37 cellular contexts compared by ENCODE assay signal in the genomic region with DNA sequence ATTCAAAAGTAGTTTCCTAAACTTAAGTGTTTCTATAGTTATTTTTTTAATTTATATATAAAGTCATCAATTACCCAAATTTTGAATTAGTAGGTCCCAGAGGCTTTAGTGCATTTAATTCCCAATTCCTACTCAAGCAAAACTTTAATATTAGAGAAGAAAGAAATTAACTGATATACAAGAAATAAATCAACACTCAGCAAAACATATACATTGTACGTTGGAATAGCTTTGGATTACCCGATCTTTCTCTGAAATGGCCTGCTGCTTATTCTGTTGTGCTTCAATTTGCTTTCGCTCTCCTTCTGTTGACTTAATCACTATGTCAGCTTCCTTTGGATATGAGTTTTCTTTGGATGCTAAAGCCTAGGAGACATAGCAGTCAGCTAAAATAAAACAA. TPM values are rescaled to one million over a fixed set of nuclear protein-coding genes. Genes with fewer than 3 reads are reported as not detected.
A peak's percentile ranks its signal among the peaks of the same experiment; 100 is the strongest.
DNase-seq lines count a peak whose midpoint lies in the region; ATAC-seq, FAIRE-seq and TF ChIP-seq lines count a peak whose summit lies in the region.
"Had no signal": no experiment of that assay in that cellular context is flagged by ENCODE, and none has a peak within 500 bp of the region (broad histone marks: within the 10 kb centered on the region; RNA-seq: fewer than 3 reads in every experiment).

No MANE protein-coding gene starts in this region.

- POLR2A ChIA-PET in HepG2 (lab: Yijun Ruan, JAX) (no interaction called here), A549 (lab: Yijun Ruan, JAX) (no interaction called here), K562 (lab: Yijun Ruan, JAX) (no interaction called here)

- H3K9me3 Mint-ChIP-seq in activated naive CD4-positive, alpha-beta T cell treated with anti-CD3 and anti-CD28 coated beads, Interleukin-2, amount 50 U/mL, for 24 hours = no peaks in the 10 kb centered on the region
- no peaks in the 10 kb centered on the region for H3K9me3 Mint-ChIP-seq in activated naive CD4-positive, alpha-beta T cell treated with anti-CD3 and anti-CD28 coated beads, Interleukin-2, amount 50 U/mL, for 72 hours
- H3K9me3 Mint-ChIP-seq in HFFc6 = no peaks in the 10 kb centered on the region
- H3K9me3 Mint-ChIP-seq: CD4-positive, alpha-beta memory T cell; CD4-positive, alpha-beta T cell; CD4-positive, CD25-positive, alpha-beta regulatory T cell; CD8-positive, alpha-beta memory T cell; CD8-positive, alpha-beta T cell had no signal

- H3K9ac ChIP-seq in HepG2 (ENCODE audit: insufficient read depth, low read depth, low read length) (no peak overlapping the region), K562 (ENCODE audit: insufficient read depth in 1 of 2, low read depth in 2 of 2, low read length in 2 of 2) (no peak overlapping the region)
- H3K9ac ChIP-seq: BLaER1; BLaER1 treated with 17β-estradiol and CSF1 and Interleukin-3, amounts not matched to agents 10 nM and 100 nM had no signal

- H3K36me3 Mint-ChIP-seq in activated naive CD4-positive, alpha-beta T cell treated with anti-CD3 and anti-CD28 coated beads, Interleukin-2, amount 50 U/mL, for 24 hours = peaks cover 19% of the 10 kb centered on the region
- peaks cover 9 to 10% of the 10 kb centered on the region in 2 donors for H3K36me3 Mint-ChIP-seq in activated naive CD4-positive, alpha-beta T cell treated with anti-CD3 and anti-CD28 coated beads, Interleukin-2, amount 50 U/mL, for 72 hours
- peaks cover 15% of the 10 kb centered on the region for H3K36me3 Mint-ChIP-seq in HFFc6 (ENCODE audit: low read depth)

- BruUV-seq in HepG2 (replicated peaks; lab: Mats Ljungman, UMichigan) (no TSS peak), K562 (replicated peaks; lab: Mats Ljungman, UMichigan) (no TSS peak)

- H3K9me1 ChIP-seq in K562 (ENCODE audit: control insufficient read depth, insufficient read depth, low read length) = no peaks in the 10 kb centered on the region

- FAIRE-seq in HepG2 (lab: Jason Lieb, UNC) (no peak), A549 (lab: Jason Lieb, UNC) (peak; percentile 49), K562 (lab: Jason Lieb, UNC) (no peak)
- FAIRE-seq: D721Med had no signal

- H4K20me1 ChIP-seq in HepG2 (ENCODE audit: insufficient read depth, low read length) (no peaks in the 10 kb centered on the region), K562 (replicated peaks; ENCODE audit: control insufficient read depth, insufficient read depth, low read length) (no peaks in the 10 kb centered on the region)
- H4K20me1 ChIP-seq: BLaER1 had no signal

- no peak for TF ChIP-seq CTCF in HepG2 (CRISPR knock-in tag; IDR thresholded peaks at IDR 0.05)
- TF ChIP-seq CTCF in right lobe of liver (IDR thresholded peaks at IDR 0.05) = no peak
- TF ChIP-seq CTCF in A549 (IDR thresholded peaks at IDR 0.05) = no peak
- no peak for TF ChIP-seq CTCF in K562 (IDR thresholded peaks at IDR 0.05 in 2 of 3, conservative IDR thresholded peaks at IDR 0.05 in 1 of 3; ENCODE audit: insufficient read depth in 2 of 3, low read depth in 1 of 3, low read length in 3 of 3)
- no peak for TF ChIP-seq CTCF in HFFc6 (IDR thresholded peaks at IDR 0.05)

- CTCF ChIA-PET in HepG2 (lab: Yijun Ruan, JAX; ENCODE audit: low intra/inter-chr PET ratio, low total read pairs) = interaction anchor here (2.8 kb wide), 1 partner anchor 36 kb away, joined by 28 read pairs; no protein-coding TSS in a partner anchor
- CTCF ChIA-PET in A549 (lab: Yijun Ruan, JAX) = interaction anchor here (0.7 to 5.6 kb wide), 15 partner anchors 14 to 655 kb away, joined by 3 to 47 read pairs (median 4); a partner anchor contains a TSS
- CTCF ChIA-PET in K562 (lab: Yijun Ruan, JAX; ENCODE audit: low intra/inter-chr PET ratio) = interaction anchor here (2.3 kb wide), 1 partner anchor 655 kb away, joined by 13 read pairs; no protein-coding TSS in a partner anchor

- H3K27me3 ChIP-seq in HepG2 (ENCODE audit: control insufficient read depth in 1 of 2, insufficient read depth in 2 of 2, low read length in 2 of 2) (no peaks in the 10 kb centered on the region), right lobe of liver (no peaks in the 10 kb centered on the region), K562 (ENCODE audit: control insufficient read depth in 2 of 2, insufficient read depth in 2 of 2, low read length in 2 of 2) (no peaks in the 10 kb centered on the region)
- H3K27me3 ChIP-seq: BE2C; BLaER1; BLaER1 treated with 17β-estradiol and CSF1 and Interleukin-3, amounts not matched to agents 10 nM and 100 nM had no signal

- no peak for TF ChIP-seq POLR2A in HepG2 (IDR thresholded peaks at IDR 0.05; ENCODE audit: insufficient read depth in 1 of 2, low read depth in 2 of 2, low read length in 2 of 2)
- no peak for TF ChIP-seq POLR2A in right lobe of liver (IDR thresholded peaks at IDR 0.05)
- no peak for TF ChIP-seq POLR2A in A549 (IDR thresholded peaks at IDR 0.05; ENCODE audit: low read length)
- no peak for TF ChIP-seq POLR2A in K562 (conservative IDR thresholded peaks at IDR 0.05)

- H3K4me1 ChIP-seq in HepG2 (ENCODE audit: insufficient read depth, low read length) (no peaks in the 10 kb centered on the region), right lobe of liver (no peaks in the 10 kb centered on the region), A549 (peaks cover 3% of the 10 kb centered on the region; the same call in 1 of the 3 replicates), K562 (replicated peaks in 1 of 2; ENCODE audit: control insufficient read depth in 2 of 2, insufficient read depth in 2 of 2, low read length in 2 of 2) (no peaks in the 10 kb centered on the region)
- H3K4me1 ChIP-seq: BE2C; BLaER1; BLaER1 treated with 17β-estradiol and CSF1 and Interleukin-3, amounts not matched to agents 10 nM and 100 nM; Caco-2 had no signal

- DNase-seq in activated naive CD4-positive, alpha-beta T cell treated with anti-CD3 and anti-CD28 coated beads, Interleukin-2, amount 50 U/mL, for 72 hours (ENCODE audit: low spot score in 2 of 2) = no peak
- no peak for DNase-seq in HepG2 (ENCODE audit: low spot score)
- no peak for DNase-seq in right lobe of liver
- DNase-seq in A549 (ENCODE audit: low read depth in 1 of 2, low spot score in 1 of 2) = no peak
- no peak for DNase-seq in K562 (ENCODE audit: extremely low read depth in 1 of 4, low spot score in 3 of 4)
- no peak for DNase-seq in AG08396 (ENCODE audit: low spot score)
- DNase-seq in HFFc6 = no peak
- DNase-seq: 8988T; ACHN; AML-193; BE2C; C1 segment of cervical spinal cord; Caco-2; Calu3; CD4-positive, alpha-beta memory T cell; CD4-positive, alpha-beta T cell; CD4-positive, CD25-positive, alpha-beta regulatory T cell; CD8-positive, alpha-beta memory T cell; CD8-positive, alpha-beta T cell; COR-L47; DMS 273 treated with DMSO at 0.1 percent for 48 hours; DMS153; DMS53; DMS79; DMS79 treated with DMSO at 0.1 percent for 48 hours; DND-41; EL had no signal

- ATAC-seq in activated naive CD4-positive, alpha-beta T cell treated with anti-CD3 and anti-CD28 coated beads, Interleukin-2, amount 50 U/mL, for 72 hours = no peak
- ATAC-seq in HepG2 (no peak), right lobe of liver (no peak), A549 (no peak), K562 (no peak)
- ATAC-seq: CD8-positive, alpha-beta T cell had no signal

- peaks cover 25% of the 10 kb centered on the region for H3K4me1 Mint-ChIP-seq in activated naive CD4-positive, alpha-beta T cell treated with anti-CD3 and anti-CD28 coated beads, Interleukin-2, amount 50 U/mL, for 24 hours
- no peaks in the 10 kb centered on the region for H3K4me1 Mint-ChIP-seq in HFFc6 (ENCODE audit: low read depth)
- H3K4me1 Mint-ChIP-seq: CD14-positive monocyte had no signal

- H3K4me3 ChIP-seq in HepG2 (replicated peaks in 1 of 3; ENCODE audit: insufficient read depth in 1 of 3, low read depth in 2 of 3, low read length in 3 of 3) = no peak overlapping the region
- H3K4me3 ChIP-seq in right lobe of liver = no peak overlapping the region
- H3K4me3 ChIP-seq in A549 = no peak overlapping the region
- no peak overlapping the region for H3K4me3 ChIP-seq in K562
- H3K4me3 ChIP-seq: BLaER1; BLaER1 treated with 17β-estradiol and CSF1 and Interleukin-3, amounts not matched to agents 10 nM and 100 nM had no signal

- H3K4me3 Mint-ChIP-seq in activated naive CD4-positive, alpha-beta T cell treated with anti-CD3 and anti-CD28 coated beads, Interleukin-2, amount 50 U/mL, for 24 hours = no peak overlapping the region
- H3K4me3 Mint-ChIP-seq in HFFc6 = no peak overlapping the region
- H3K4me3 Mint-ChIP-seq: B cell; CD14-positive monocyte; CD4-positive, alpha-beta memory T cell; CD4-positive, alpha-beta T cell; CD4-positive, CD25-positive, alpha-beta regulatory T cell; CD8-positive, alpha-beta memory T cell; CD8-positive, alpha-beta T cell had no signal

- TF ChIP-seq EP300 in HepG2 (IDR thresholded peaks at IDR 0.05; ENCODE audit: low read depth in 2 of 2, low read length in 2 of 2) = no peak
- TF ChIP-seq EP300 in HepG2 (CRISPR knock-in tag; IDR thresholded peaks at IDR 0.05; ENCODE audit: borderline replicate concordance) = no peak
- no peak for TF ChIP-seq EP300 in A549 (IDR thresholded peaks at IDR 0.05)
- no peak for TF ChIP-seq EP300 in K562 (IDR thresholded peaks at IDR 0.05; ENCODE audit: low read length)

- TF ChIP-seq RAD21 in HepG2 (CRISPR knock-in tag; IDR thresholded peaks at IDR 0.05) = no peak
- no peak for TF ChIP-seq RAD21 in A549 (conservative IDR thresholded peaks at IDR 0.05 in 1 of 2, IDR thresholded peaks at IDR 0.05 in 1 of 2)
- TF ChIP-seq RAD21 in K562 (CRISPR knock-in tag; conservative IDR thresholded peaks at IDR 0.05 in 1 of 2, IDR thresholded peaks at IDR 0.05 in 1 of 2) = no peak

- H3K27ac ChIP-seq in HepG2 (ENCODE audit: extremely low read length, insufficient read depth, low read length) = no peak overlapping the region
- H3K27ac ChIP-seq in right lobe of liver = no peak overlapping the region
- H3K27ac ChIP-seq in A549 = no peak overlapping the region
- no peak overlapping the region for H3K27ac ChIP-seq in K562 (ENCODE audit: extremely low read depth, low read depth, low read length)
- H3K27ac ChIP-seq: 22Rv1; BLaER1; BLaER1 treated with 17β-estradiol and CSF1 and Interleukin-3, amounts not matched to agents 10 nM and 100 nM; C4-2B had no signal

- no peaks in the 10 kb centered on the region for H3K9me3 ChIP-seq in HepG2 (ENCODE audit: low read length)
- no peaks in the 10 kb centered on the region for H3K9me3 ChIP-seq in right lobe of liver
- no peaks in the 10 kb centered on the region for H3K9me3 ChIP-seq in A549
- H3K9me3 ChIP-seq in K562 (replicated peaks; ENCODE audit: control insufficient read depth, insufficient read depth, low read depth, low read length) = no peaks in the 10 kb centered on the region
- H3K9me3 ChIP-seq: BE2C, Caco-2 had no signal

- peaks cover 0 to 29% of the 10 kb centered on the region in 2 experiments; a peak in 2 of 5 replicates for H3K36me3 ChIP-seq in HepG2 (replicated peaks in 1 of 2; ENCODE audit: control insufficient read depth in 1 of 2, insufficient read depth in 2 of 2, low read length in 2 of 2)
- no peaks in the 10 kb centered on the region for H3K36me3 ChIP-seq in right lobe of liver
- peaks cover 76% of the 10 kb centered on the region for H3K36me3 ChIP-seq in K562 (ENCODE audit: control insufficient read depth, insufficient read depth, low read length)

- no peak overlapping the region for H2AFZ ChIP-seq in HepG2 (ENCODE audit: low read length)
- H2AFZ ChIP-seq in K562 (ENCODE audit: low read depth, low read length) = no peak overlapping the region

- no peaks in the 10 kb centered on the region for H3K27me3 Mint-ChIP-seq in activated naive CD4-positive, alpha-beta T cell treated with anti-CD3 and anti-CD28 coated beads, Interleukin-2, amount 50 U/mL, for 24 hours
- no peaks in the 10 kb centered on the region for H3K27me3 Mint-ChIP-seq in HFFc6 (ENCODE audit: insufficient read depth)
- H3K27me3 Mint-ChIP-seq: B cell; CD4-positive, alpha-beta memory T cell; CD4-positive, alpha-beta T cell; CD4-positive, CD25-positive, alpha-beta regulatory T cell; CD8-positive, alpha-beta memory T cell had no signal

- no peak overlapping the region for H3K4me2 ChIP-seq in HepG2 (ENCODE audit: low read depth, low read length)
- no peak overlapping the region for H3K4me2 ChIP-seq in A549
- no peak overlapping the region for H3K4me2 ChIP-seq in K562 (ENCODE audit: insufficient read depth, low read length)
- H3K4me2 ChIP-seq: BLaER1; BLaER1 treated with 17β-estradiol and CSF1 and Interleukin-3, amounts not matched to agents 10 nM and 100 nM had no signal

- WGBS in HepG2 (ENCODE audit: low lambda C conversion rate) = 85% methylated on average over 3 of the region's 3 CpGs
- WGBS in right lobe of liver (ENCODE audit: insufficient coverage, low coverage, low lambda C conversion rate, missing lambda C conversion rate) = 60% methylated on average over 3 of the region's 3 CpGs
- 93% methylated on average over 3 of the region's 3 CpGs for WGBS in A549 (ENCODE audit: missing lambda C conversion rate)
- WGBS in K562 (ENCODE audit: insufficient coverage, low coverage, missing lambda C conversion rate) = 65% methylated on average over 3 of the region's 3 CpGs

- no peaks in the 10 kb centered on the region for H3K79me2 ChIP-seq in HepG2 (ENCODE audit: insufficient read depth, low read length)
- no peaks in the 10 kb centered on the region for H3K79me2 ChIP-seq in K562 (ENCODE audit: control insufficient read depth, insufficient read depth, low read length)

- peak overlapping the region; percentile 24 for H3K27ac Mint-ChIP-seq in activated naive CD4-positive, alpha-beta T cell treated with anti-CD3 and anti-CD28 coated beads, Interleukin-2, amount 50 U/mL, for 24 hours
- H3K27ac Mint-ChIP-seq in activated naive CD4-positive, alpha-beta T cell treated with anti-CD3 and anti-CD28 coated beads, Interleukin-2, amount 50 U/mL, for 72 hours = no peak overlapping the region
- no peak overlapping the region for H3K27ac Mint-ChIP-seq in HFFc6
- H3K27ac Mint-ChIP-seq: B cell; CD14-positive monocyte; CD4-positive, alpha-beta T cell; CD4-positive, CD25-positive, alpha-beta regulatory T cell; CD8-positive, alpha-beta memory T cell; CD8-positive, alpha-beta T cell had no signal

- intact Hi-C loops in HepG2 (cut with micrococcal nuclease; ENCODE audit: unreplicated experiment) = loop anchor here (2.0 to 5.0 kb wide), 2 partner anchors 141 to 655 kb away; no protein-coding TSS in a partner anchor
- intact Hi-C loops in right lobe of liver (cut with DNase I) = no loop called here
- intact Hi-C loops in K562 (cut with micrococcal nuclease) = loop anchor here (2.0 kb wide), 1 partner anchor 141 kb away; no protein-coding TSS in a partner anchor

- in situ Hi-C loops in HepG2 (cut with HindIII; ENCODE audit: extremely low pct_ligation_motif_present, low pct_unique_long_range_greater_than_20kb) = loop anchor here (5.0 kb wide), 1 partner anchor 35 kb away; no protein-coding TSS in a partner anchor
- in situ Hi-C loops in K562 (cut with MboI) = no loop called here

RNA-seq across cellular contexts. Expression of a gene that starts 18.2 kb away (rescaled TPM):
- 10 to 100 TPM; 41.7 to 53.9 TPM for total RNA-seq in activated naive CD4-positive, alpha-beta T cell treated with anti-CD3 and anti-CD28 coated beads, Interleukin-2, amount 50 U/mL, for 72 hours
- total RNA-seq in HepG2 (2016; rRNA removed; fragmentation: Illumina TruSeq; extraction: Trizol) (32.8 and 54.2 TPM in 2 replicates), right lobe of liver (10 to 100 TPM in 3 of 6 experiments, 1 to 10 TPM in 3; 6.9 to 13.2 (median 10.4) TPM), K562 (2014; rRNA removed) (34.2 and 44.0 TPM in 2 replicates), K562 (2014; rRNA removed; fragmentation: Illumina TruSeq; extraction: Trizol) (68.9 and 93.0 TPM in 2 replicates), K562 (2015; rRNA removed; fragmentation: Illumina TruSeq; extraction: Trizol) (70.2 and 75.8 TPM in 2 replicates), K562 (2021) (54.1 and 57.1 TPM in 2 replicates)
- 1.8 and 2.4 TPM in 2 replicates for total RNA-seq in HepG2 (2016; cell fraction: cytosol; rRNA removed; fragmentation: Illumina TruSeq; extraction: Trizol; ENCODE audit: low read depth)
- 32.6 and 56.0 TPM in 2 replicates for total RNA-seq in HepG2 (2016; cell fraction: insoluble cytoplasmic fraction; rRNA removed; fragmentation: Illumina TruSeq; extraction: Trizol)
- 6.0 and 7.0 TPM in 2 replicates for total RNA-seq in HepG2 (2016; cell fraction: membrane; rRNA removed; fragmentation: Illumina TruSeq; extraction: Trizol)
- total RNA-seq in HepG2 (2016; cell fraction: nucleus; rRNA removed; fragmentation: Illumina TruSeq; extraction: Trizol) = 20.5 and 22.8 TPM in 2 replicates
- polyA plus RNA-seq in HepG2 (2011; rRNA removed) (6.0 and 8.8 TPM in 2 replicates), A549 (2011; rRNA removed) (51.9 and 74.6 TPM in 2 replicates), A549 (2017; fragmentation: RNase III; extraction: RNeasy Plus Mini Kit Qiagen cat#74134 plus additional on column Dnase treatment) (49.1 to 51.6 TPM (median 49.5 TPM) in 3 replicates), K562 (2011; rRNA removed) (31.2 and 50.6 TPM in 2 replicates), K562 (2014; fragmentation: Illumina TruSeq; extraction: Trizol) (74.4 and 92.1 TPM in 2 replicates), K562 (2014; fragmentation: Nextera tagmentation; extraction: Ambion mirVana) (10 to 100 TPM; 40.0 to 50.9 TPM), K562 (2014; rRNA removed) (62.4 and 69.0 TPM in 2 replicates)
- polyA plus RNA-seq in HepG2 (2011; cell fraction: cytosol; rRNA removed) = 2.6 and 4.0 TPM in 2 replicates
- polyA plus RNA-seq in HepG2 (2011; cell fraction: nucleus; rRNA removed) = 2.1 and 4.0 TPM in 2 replicates
- 12.7 and 13.8 TPM in 2 replicates for polyA plus RNA-seq in HepG2 (2012)
- polyA plus RNA-seq in HepG2 (2016; cell fraction: cytosol; fragmentation: Illumina TruSeq; extraction: Trizol; ENCODE audit: low read depth) = 1.9 and 2.4 TPM in 2 replicates
- 54.9 and 56.4 TPM in 2 replicates for polyA plus RNA-seq in HepG2 (2016; cell fraction: insoluble cytoplasmic fraction; fragmentation: Illumina TruSeq; extraction: Trizol; ENCODE audit: low read depth)
- polyA plus RNA-seq in HepG2 (2016; cell fraction: membrane; fragmentation: Illumina TruSeq; extraction: Trizol; ENCODE audit: low read depth) = 4.1 and 4.9 TPM in 2 replicates
- polyA plus RNA-seq in HepG2 (2016; cell fraction: nucleus; fragmentation: Illumina TruSeq; extraction: Trizol; ENCODE audit: insufficient read depth, low read depth) = 28.1 and 29.6 TPM in 2 replicates
- 1.6 and 3.1 TPM in 2 replicates for polyA minus RNA-seq in HepG2 (2011; rRNA and poly(A)+ RNA removed; ENCODE audit: low replicate concordance)
- polyA minus RNA-seq in HepG2 (2011; cell fraction: cytosol; rRNA and poly(A)+ RNA removed) = 6.3 and 6.5 TPM in 2 replicates
- polyA minus RNA-seq in HepG2 (2011; cell fraction: nucleus; rRNA and poly(A)+ RNA removed) = 25.4 and 29.5 TPM in 2 replicates
- 12.1 and 13.0 TPM in 2 replicates for polyA plus RNA-seq in A549 (2012; cell fraction: cytosol; rRNA removed)
- 4.1 and 5.9 TPM in 2 replicates for polyA plus RNA-seq in A549 (2012; cell fraction: nucleus; rRNA removed)
- polyA minus RNA-seq in A549 (2011; rRNA and poly(A)+ RNA removed) = 8.4 and 11.0 TPM in 2 replicates
- 20.5 and 93.3 TPM in 2 replicates for total RNA-seq in K562 (2011; cell fraction: chromatin; rRNA removed; ENCODE audit: low replicate concordance)
- total RNA-seq in K562 (2011; cell fraction: nucleolus; rRNA removed) = 6.8 and 10.9 TPM in 2 replicates
- total RNA-seq in K562 (2011; cell fraction: nucleoplasm; rRNA removed) = 27.2 and 35.5 TPM in 2 replicates
- polyA plus RNA-seq in K562 (2011; cell fraction: cytosol; rRNA removed) = 4.7 and 9.4 TPM in 2 replicates
- 7.0 and 13.4 TPM in 2 replicates for polyA plus RNA-seq in K562 (2011; cell fraction: nucleus; rRNA removed)
- 39.9 and 43.0 TPM in 2 replicates for polyA plus RNA-seq in K562 (2012)
- polyA minus RNA-seq in K562 (2011; rRNA and poly(A)+ RNA removed) = 39.2 and 49.2 TPM in 2 replicates
- 14.5 and 19.5 TPM in 2 replicates for polyA minus RNA-seq in K562 (2011; cell fraction: cytosol; rRNA and poly(A)+ RNA removed)
- 19.5 and 30.1 TPM in 2 replicates for polyA minus RNA-seq in K562 (2011; cell fraction: nucleus; rRNA and poly(A)+ RNA removed)
- 10 to 100 TPM; 26.3 to 43.4 (median 39.0) TPM for total RNA-seq in HFFc6 (2021; fragmentation: NEBNext Ultra II Directional; extraction: Animal tissue kit (Norgen Biotek cat#: 25700))

RNA-seq across cellular contexts. Expression of a gene that starts 37.7 kb away (rescaled TPM):
- total RNA-seq in activated naive CD4-positive, alpha-beta T cell treated with anti-CD3 and anti-CD28 coated beads, Interleukin-2, amount 50 U/mL, for 72 hours = not detected
- total RNA-seq in HepG2 (2016; rRNA removed; fragmentation: Illumina TruSeq; extraction: Trizol) (not detected in 2 replicates), right lobe of liver (not detected), K562 (2014; rRNA removed) (0.04 TPM in 1 of 2 replicates, not detected in the other), K562 (2014; rRNA removed; fragmentation: Illumina TruSeq; extraction: Trizol) (not detected in 2 replicates), K562 (2015; rRNA removed; fragmentation: Illumina TruSeq; extraction: Trizol) (not detected in 2 replicates), K562 (2021) (not detected in 2 replicates)
- total RNA-seq in HepG2 (2016; cell fraction: cytosol; rRNA removed; fragmentation: Illumina TruSeq; extraction: Trizol; ENCODE audit: low read depth) = not detected in 2 replicates
- total RNA-seq in HepG2 (2016; cell fraction: insoluble cytoplasmic fraction; rRNA removed; fragmentation: Illumina TruSeq; extraction: Trizol) = not detected in 2 replicates
- total RNA-seq in HepG2 (2016; cell fraction: membrane; rRNA removed; fragmentation: Illumina TruSeq; extraction: Trizol) = not detected in 2 replicates
- not detected in 2 replicates for total RNA-seq in HepG2 (2016; cell fraction: nucleus; rRNA removed; fragmentation: Illumina TruSeq; extraction: Trizol)
- polyA plus RNA-seq in HepG2 (2011; rRNA removed) (not detected in 2 replicates), A549 (2011; rRNA removed) (not detected in 2 replicates), A549 (2017; fragmentation: RNase III; extraction: RNeasy Plus Mini Kit Qiagen cat#74134 plus additional on column Dnase treatment) (not detected in 3 replicates), K562 (2011; rRNA removed) (0.03 TPM in 1 of 2 replicates, not detected in the other), K562 (2014; fragmentation: Illumina TruSeq; extraction: Trizol) (not detected in 2 replicates), K562 (2014; fragmentation: Nextera tagmentation; extraction: Ambion mirVana) (not detected), K562 (2014; rRNA removed) (not detected in 2 replicates)
- polyA plus RNA-seq in HepG2 (2011; cell fraction: cytosol; rRNA removed) = not detected in 2 replicates
- not detected in 2 replicates for polyA plus RNA-seq in HepG2 (2011; cell fraction: nucleus; rRNA removed)
- not detected in 2 replicates for polyA plus RNA-seq in HepG2 (2012)
- not detected in 2 replicates for polyA plus RNA-seq in HepG2 (2016; cell fraction: cytosol; fragmentation: Illumina TruSeq; extraction: Trizol; ENCODE audit: low read depth)
- polyA plus RNA-seq in HepG2 (2016; cell fraction: insoluble cytoplasmic fraction; fragmentation: Illumina TruSeq; extraction: Trizol; ENCODE audit: low read depth) = not detected in 2 replicates
- polyA plus RNA-seq in HepG2 (2016; cell fraction: membrane; fragmentation: Illumina TruSeq; extraction: Trizol; ENCODE audit: low read depth) = not detected in 2 replicates
- polyA plus RNA-seq in HepG2 (2016; cell fraction: nucleus; fragmentation: Illumina TruSeq; extraction: Trizol; ENCODE audit: insufficient read depth, low read depth) = not detected in 2 replicates
- polyA minus RNA-seq in HepG2 (2011; rRNA and poly(A)+ RNA removed; ENCODE audit: low replicate concordance) = not detected in 2 replicates
- not detected in 2 replicates for polyA minus RNA-seq in HepG2 (2011; cell fraction: cytosol; rRNA and poly(A)+ RNA removed)
- polyA minus RNA-seq in HepG2 (2011; cell fraction: nucleus; rRNA and poly(A)+ RNA removed) = not detected in 2 replicates
- polyA plus RNA-seq in A549 (2012; cell fraction: cytosol; rRNA removed) = not detected in 2 replicates
- polyA plus RNA-seq in A549 (2012; cell fraction: nucleus; rRNA removed) = 0.04 TPM in 1 of 2 replicates, not detected in the other
- not detected in 2 replicates for polyA minus RNA-seq in A549 (2011; rRNA and poly(A)+ RNA removed)
- total RNA-seq in K562 (2011; cell fraction: chromatin; rRNA removed; ENCODE audit: low replicate concordance) = not detected in 2 replicates
- not detected in 2 replicates for total RNA-seq in K562 (2011; cell fraction: nucleolus; rRNA removed)
- total RNA-seq in K562 (2011; cell fraction: nucleoplasm; rRNA removed) = not detected in 2 replicates
- polyA plus RNA-seq in K562 (2011; cell fraction: cytosol; rRNA removed) = 0.04 TPM in 1 of 2 replicates, not detected in the other
- 0.16 TPM in 1 of 2 replicates, not detected in the other for polyA plus RNA-seq in K562 (2011; cell fraction: nucleus; rRNA removed)
- 0.17 TPM in 1 of 2 replicates, not detected in the other for polyA plus RNA-seq in K562 (2012)
- 0.12 TPM in 1 of 2 replicates, not detected in the other for polyA minus RNA-seq in K562 (2011; rRNA and poly(A)+ RNA removed)
- not detected in 2 replicates for polyA minus RNA-seq in K562 (2011; cell fraction: cytosol; rRNA and poly(A)+ RNA removed)
- polyA minus RNA-seq in K562 (2011; cell fraction: nucleus; rRNA and poly(A)+ RNA removed) = not detected in 2 replicates
- under 1 TPM in 1 of 6 experiments, not detected in 5; 0.11 TPM for total RNA-seq in HFFc6 (2021; fragmentation: NEBNext Ultra II Directional; extraction: Animal tissue kit (Norgen Biotek cat#: 25700))
- total RNA-seq: A172; B cell; Calu3; CD4-positive, alpha-beta memory T cell; CD4-positive, alpha-beta T cell; CD4-positive, CD25-positive, alpha-beta regulatory T cell; CD8-positive, alpha-beta memory T cell had no signal
- polyA plus RNA-seq: BJ; CD4-positive, alpha-beta memory T cell; CD8-positive, alpha-beta memory T cell had no signal

Comparison
In these comparisons a context has a peak if more than half of its experiments do, and no peak if none do; other contexts are left out.
1. intact Hi-C loops: an anchor here in HepG2 (2.0 to 5.0 kb wide) and K562 (2.0 kb wide); none called in right lobe of liver.